9 cellular contexts compared by ENCODE assay signal in the genomic region with DNA sequence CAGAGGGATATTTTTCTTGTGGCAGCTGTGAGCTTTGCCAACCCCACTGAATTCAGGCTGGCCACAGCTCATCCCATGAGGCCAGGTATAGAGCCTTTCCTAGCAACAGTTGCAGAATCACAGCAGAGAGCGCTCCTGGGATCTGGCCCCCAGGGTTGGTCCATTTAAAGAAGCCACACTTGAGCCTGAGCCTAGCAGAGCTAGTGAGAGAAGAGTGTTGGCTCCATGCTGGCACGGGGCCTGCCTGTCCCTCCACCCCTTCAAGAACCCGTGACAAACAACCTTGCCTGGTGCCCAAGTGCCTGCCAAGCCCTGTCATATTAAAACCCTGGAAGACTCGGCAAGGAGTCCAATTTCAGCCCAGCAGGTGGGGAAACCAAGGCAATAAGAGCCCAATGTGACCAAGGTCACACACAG.
DNase-seq lines count a peak whose midpoint lies in the region; ATAC-seq lines count a peak whose summit lies in the region.
"Had no signal": no experiment of that assay in that cellular context is flagged by ENCODE, and none has a peak within 500 bp of the region (broad histone marks: within the 10 kb centered on the region; RNA-seq: fewer than 3 reads in every experiment).

No MANE protein-coding gene starts in this region.

- H3K27me3 Mint-ChIP-seq in activated T-cell treated with anti-CD3 and anti-CD28 coated beads, Interleukin-2, amount 50 U/mL, for 72 hours (ENCODE audit: low read depth): no peaks in the 10 kb centered on the region

- H3K4me3 Mint-ChIP-seq in activated T-cell treated with anti-CD3 and anti-CD28 coated beads, Interleukin-2, amount 50 U/mL, for 72 hours: no peak overlapping the region
- H3K4me3 Mint-ChIP-seq: T-helper 1 cell treated with Interleukin-12 subunit alpha and Interleukin-12 subunit beta and Interleukin-4 antibody, amounts not matched to agents 30 μg/mL and 1 μg/mL, for 36 hours had no signal

- no peaks in the 10 kb centered on the region for H3K9me3 ChIP-seq in mesodermal cell (ENCODE audit: control insufficient read depth, low read length)

- H3K36me3 ChIP-seq in mesodermal cell (ENCODE audit: control insufficient read depth, insufficient read depth, low read length): no peaks in the 10 kb centered on the region
- H3K36me3 ChIP-seq in urinary bladder (ENCODE audit: insufficient read depth): no peaks in the 10 kb centered on the region

- no peaks in the 10 kb centered on the region for H3K9me3 Mint-ChIP-seq in activated T-cell treated with anti-CD3 and anti-CD28 coated beads, Interleukin-2, amount 50 U/mL, for 72 hours
- H3K9me3 Mint-ChIP-seq: T-helper 1 cell treated with Interleukin-12 subunit alpha and Interleukin-12 subunit beta and Interleukin-4 antibody, amounts not matched to agents 30 μg/mL and 1 μg/mL, for 36 hours had no signal

- H3K27ac ChIP-seq in angular gyrus (ENCODE audit: low read depth, low read length) (peak overlapping the region; percentile 75), mesodermal cell (ENCODE audit: low read depth, low read length, severe bottlenecking) (peak overlapping the region; percentile 99), urinary bladder (ENCODE audit: low read depth) (peak overlapping the region; percentile 45)

- H3K4me1 ChIP-seq in mesodermal cell (ENCODE audit: control insufficient read depth, insufficient read depth, low read length, poor library complexity, severe bottlenecking): peaks cover 68% of the 10 kb centered on the region
- H3K4me1 ChIP-seq in urinary bladder (ENCODE audit: insufficient read depth): no peaks in the 10 kb centered on the region

- ATAC-seq in HG02885 (IDR thresholded peaks at IDR 0.05; ENCODE audit: poor library complexity, unreplicated experiment): no peak
- no peak for ATAC-seq in activated T-cell treated with anti-CD3 and anti-CD28 coated beads, Interleukin-2, amount 50 U/mL, for 72 hours (replicated peaks in 1 of 2)

- H3K4me3 ChIP-seq in mesodermal cell (ENCODE audit: extremely low read depth, insufficient read depth, low read length, poor library complexity, severe bottlenecking) (no peak overlapping the region), urinary bladder (ENCODE audit: low read depth, low read length) (no peak overlapping the region)

- no peak overlapping the region for H3K27ac Mint-ChIP-seq in activated T-cell treated with anti-CD3 and anti-CD28 coated beads, Interleukin-2, amount 50 U/mL, for 72 hours

- WGBS in mesodermal cell (ENCODE audit: insufficient coverage in 2 of 2), 2 experiments: 42 to 56% methylated on average over 4 of the region's 4 CpGs
- WGBS in urinary bladder: 27% methylated on average over 4 of the region's 4 CpGs

- H3K4me1 Mint-ChIP-seq in activated T-cell treated with anti-CD3 and anti-CD28 coated beads, Interleukin-2, amount 50 U/mL, for 72 hours (ENCODE audit: low read depth): peaks cover 55% of the 10 kb centered on the region

- DNase-seq in NCI-H82 (lab: John Stamatoyannopoulos, UW): peak; percentile 12
- DNase-seq in NCI-H82 treated with DMSO at 0.1 percent for 48 hours (lab: John Stamatoyannopoulos, UW; ENCODE audit: unreplicated experiment): no peak
- DNase-seq in islet precursor cell: no peak
- no peak for DNase-seq in activated T-cell treated with anti-CD3 and anti-CD28 coated beads, Interleukin-2, amount 50 U/mL, for 72 hours

- H3K36me3 Mint-ChIP-seq in activated T-cell treated with anti-CD3 and anti-CD28 coated beads, Interleukin-2, amount 50 U/mL, for 72 hours (ENCODE audit: insufficient read depth in 2 of 2): no peaks in the 10 kb centered on the region

Comparison
In these comparisons a context has a peak if more than half of its experiments do, and no peak if none do; other contexts are left out.
1. H3K27ac ChIP-seq: peak in every context shown above with its lines; median percentile 99 in mesodermal cell; 75 in angular gyrus; 45 in urinary bladder.